In genomic region chr1:197918815-197919522, GRCh38 we compare ENCODE assay signal across 10 cellular contexts. TPM values are rescaled to one million over a fixed set of nuclear protein-coding genes. Genes with fewer than 3 reads are reported as not detected.
DNase-seq lines count a peak whose midpoint lies in the region; ATAC-seq and TF ChIP-seq lines count a peak whose summit lies in the region.
"Had no signal": no experiment of that assay in that cellular context is flagged by ENCODE, and none has a peak within 500 bp of the region (broad histone marks: within the 10 kb centered on the region; RNA-seq: fewer than 3 reads in every experiment).

No MANE protein-coding gene starts in this region.

- no peak overlapping the region for H3K27ac ChIP-seq in BLaER1 treated with 17β-estradiol and CSF1 and Interleukin-3, amounts not matched to agents 10 nM and 100 nM
- H3K27ac ChIP-seq: KMS-11 had no signal

- peaks cover 0 to 21% (median 9%) of the 10 kb centered on the region in 11 experiments; a peak in 11 of 22 replicates for H3K9me3 ChIP-seq in BLaER1 treated with 17β-estradiol and CSF1 and Interleukin-3, amounts not matched to agents 10 nM and 100 nM (replicated peaks in 1 of 11)
- H3K9me3 ChIP-seq in ES-I3 (ENCODE audit: control insufficient read depth, insufficient read depth, low read length), result no peaks in the 10 kb centered on the region

- H3K4me3 Mint-ChIP-seq in activated naive CD8-positive, alpha-beta T cell, result peak overlapping the region; percentile 84
- H3K4me3 Mint-ChIP-seq in neural crest cell, result peak overlapping the region; percentile 36

- H3K9ac ChIP-seq in BLaER1 treated with 17β-estradiol and CSF1 and Interleukin-3, amounts not matched to agents 10 nM and 100 nM, result no peak overlapping the region
- H3K9ac ChIP-seq in ES-I3 (ENCODE audit: low read depth, low read length), result peak overlapping the region; percentile 42; the same call in 1 of the 2 replicates
- H3K9ac ChIP-seq: KMS-11 had no signal

- no peak overlapping the region for H3K27ac Mint-ChIP-seq in activated naive CD8-positive, alpha-beta T cell
- H3K27ac Mint-ChIP-seq in neural crest cell (ENCODE audit: unreplicated experiment), result no peak overlapping the region

- H3K4me1 ChIP-seq in BLaER1 treated with 17β-estradiol and CSF1 and Interleukin-3, amounts not matched to agents 10 nM and 100 nM, result peaks cover 7 to 29% (median 16%) of the 10 kb centered on the region in 10 experiments; a peak in 18 of 20 replicates
- H3K4me1 ChIP-seq in ES-I3 (ENCODE audit: insufficient read depth, low read length), result peaks cover 10% of the 10 kb centered on the region; the same call in 1 of the 2 replicates

- peaks cover 61% of the 10 kb centered on the region for H3K4me1 Mint-ChIP-seq in activated naive CD8-positive, alpha-beta T cell (ENCODE audit: low read depth)
- H3K4me1 Mint-ChIP-seq in neural crest cell, result peaks cover 48% of the 10 kb centered on the region

- peak overlapping the region in 2 of 10 experiments; percentile 22 to 31; a peak in 2 of 20 replicates for H3K4me3 ChIP-seq in BLaER1 treated with 17β-estradiol and CSF1 and Interleukin-3, amounts not matched to agents 10 nM and 100 nM

- H3K36me3 Mint-ChIP-seq in activated naive CD8-positive, alpha-beta T cell, result no peaks in the 10 kb centered on the region
- H3K36me3 Mint-ChIP-seq in neural crest cell (ENCODE audit: low read depth), result no peaks in the 10 kb centered on the region

- H3K27me3 Mint-ChIP-seq in activated naive CD8-positive, alpha-beta T cell, result peaks cover 70% of the 10 kb centered on the region
- peaks cover 100% of the 10 kb centered on the region for H3K27me3 Mint-ChIP-seq in neural crest cell (ENCODE audit: low read depth)

- peaks cover 0 to 75% (median 60%) of the 10 kb centered on the region in 11 experiments; a peak in 17 of 22 replicates for H4K20me1 ChIP-seq in BLaER1 treated with 17β-estradiol and CSF1 and Interleukin-3, amounts not matched to agents 10 nM and 100 nM

- H3K9me3 Mint-ChIP-seq in activated naive CD8-positive, alpha-beta T cell (ENCODE audit: low read depth), result no peaks in the 10 kb centered on the region
- no peaks in the 10 kb centered on the region for H3K9me3 Mint-ChIP-seq in neural crest cell

- peak overlapping the region in 10 of 11 experiments; percentile 19 to 64 (median 50); a peak in 13 of 22 replicates for H3K4me2 ChIP-seq in BLaER1 treated with 17β-estradiol and CSF1 and Interleukin-3, amounts not matched to agents 10 nM and 100 nM
- H3K4me2 ChIP-seq: KMS-11 had no signal

- H3K27me3 ChIP-seq in BLaER1 treated with 17β-estradiol and CSF1 and Interleukin-3, amounts not matched to agents 10 nM and 100 nM, result peaks cover 92 to 100% (median 99%) of the 10 kb centered on the region in 11 experiments

- TF ChIP-seq CTCF in neural crest cell (conservative IDR thresholded peaks at IDR 0.05), result no peak

- H3K36me3 ChIP-seq in BLaER1 treated with 17β-estradiol and CSF1 and Interleukin-3, amounts not matched to agents 10 nM and 100 nM, result no peaks in the 10 kb centered on the region
- no peaks in the 10 kb centered on the region for H3K36me3 ChIP-seq in ES-I3 (ENCODE audit: insufficient read depth, low read length)

- ATAC-seq in GM21786 (IDR thresholded peaks at IDR 0.05; ENCODE audit: unreplicated experiment), result no peak

- DNase-seq in neural crest cell (ENCODE audit: low read depth, low spot score) (no peak), DMS 273 (lab: John Stamatoyannopoulos, UW; ENCODE audit: unreplicated experiment) (no peak)
- no peak for DNase-seq in activated effector memory CD4-positive, alpha-beta T cell treated with Interleukin-2 at 50 U/mL for 16 hours
- DNase-seq: NCI-H2029 treated with DMSO at 0.1 percent for 48 hours had no signal

RNA-seq across cellular contexts. Expression of gene LHX9, which starts 1.8 kb away (rescaled TPM):
- not detected in 2 replicates for total RNA-seq in neural crest cell
- total RNA-seq: chondrocyte had no signal

RNA-seq across cellular contexts. Expression of gene C1orf53, which starts 16.5 kb away (rescaled TPM):
- total RNA-seq in neural crest cell, result 1.9 and 3.1 TPM in 2 replicates
